Comparison of ENCODE assay signal across 1 cellular context in genomic region chr11:15650105-15650938, GRCh38.
TF ChIP-seq lines count a peak whose summit lies in the region.

No MANE protein-coding gene starts in this region.

TF ChIP-seq in HepG2, 621 proteins besides CTCF, POLR2A, EP300 and RAD21 (continued from another document and continues in another):
- TF ChIP-seq FOXP4 (CRISPR knock-in tag; IDR thresholded peaks at IDR 0.05) (peak; percentile 55), MLXIP (CRISPR knock-in tag; IDR thresholded peaks at IDR 0.05; ENCODE audit: borderline replicate concordance) (no peak), SETDB1 (CRISPR knock-in tag; IDR thresholded peaks at IDR 0.05; ENCODE audit: borderline replicate concordance) (no peak), ZNF18 (CRISPR knock-in tag; IDR thresholded peaks at IDR 0.05; ENCODE audit: insufficient replicate concordance) (peak; percentile 41), CBX5 (CRISPR knock-in tag; IDR thresholded peaks at IDR 0.05; ENCODE audit: borderline replicate concordance) (peak; percentile 90), ZUFSP (CRISPR knock-in tag; IDR thresholded peaks at IDR 0.05; ENCODE audit: borderline replicate concordance) (no peak), DMTF1 (CRISPR knock-in tag; IDR thresholded peaks at IDR 0.05) (no peak), ZNF816 (CRISPR knock-in tag; IDR thresholded peaks at IDR 0.05; ENCODE audit: borderline replicate concordance) (no peak), HMGXB3 (CRISPR knock-in tag; IDR thresholded peaks at IDR 0.05; ENCODE audit: borderline replicate concordance) (no peak; the same call in 1 of the 2 replicates), NCOA1 (CRISPR knock-in tag; IDR thresholded peaks at IDR 0.05) (no peak), NFYB (CRISPR knock-in tag; IDR thresholded peaks at IDR 0.05) (no peak), ZNF3 (CRISPR knock-in tag; IDR thresholded peaks at IDR 0.05) (no peak), MTF2 (CRISPR knock-in tag; IDR thresholded peaks at IDR 0.05; ENCODE audit: borderline replicate concordance) (peak; percentile 56; the same call in 1 of the 2 replicates), TSC22D2 (CRISPR knock-in tag; IDR thresholded peaks at IDR 0.05; ENCODE audit: borderline replicate concordance) (no peak; the same call in 1 of the 2 replicates), SNAPC5 (CRISPR knock-in tag; IDR thresholded peaks at IDR 0.05; ENCODE audit: borderline replicate concordance) (no peak), SNRNP70 (IDR thresholded peaks at IDR 0.05; ENCODE audit: low read depth, low read length) (no peak), U2AF2 (IDR thresholded peaks at IDR 0.05; ENCODE audit: low read depth, low read length) (no peak), JUN (CRISPR knock-in tag; IDR thresholded peaks at IDR 0.05) (no peak), ZNF574 (CRISPR knock-in tag; IDR thresholded peaks at IDR 0.05) (peak; percentile 81), TMF1 (CRISPR knock-in tag; IDR thresholded peaks at IDR 0.05; ENCODE audit: low read depth) (0 out of 2 replicates have a peak, but pooled peaks have one; percentile 67), ZNF879 (CRISPR knock-in tag; IDR thresholded peaks at IDR 0.05) (no peak), HNF4G (IDR thresholded peaks at IDR 0.05; ENCODE audit: borderline replicate concordance, low read depth, low read length) (no peak), HNF4G (CRISPR knock-in tag; IDR thresholded peaks at IDR 0.05; ENCODE audit: borderline replicate concordance, low read depth) (peak; percentile 56; the same call in 1 of the 2 replicates), WIZ (CRISPR knock-in tag; IDR thresholded peaks at IDR 0.05) (no peak), KLF13 (CRISPR knock-in tag; IDR thresholded peaks at IDR 0.05) (no peak), HOXA5 (CRISPR knock-in tag; IDR thresholded peaks at IDR 0.05) (peak; percentile 73; the same call in 1 of the 2 replicates), HIVEP1 (CRISPR knock-in tag; IDR thresholded peaks at IDR 0.05) (0 out of 2 replicates have a peak, but pooled peaks have one; percentile 49), ZMYM2 (CRISPR knock-in tag; IDR thresholded peaks at IDR 0.05) (no peak)
